8 cellular contexts compared by ENCODE assay signal in the genomic region with DNA sequence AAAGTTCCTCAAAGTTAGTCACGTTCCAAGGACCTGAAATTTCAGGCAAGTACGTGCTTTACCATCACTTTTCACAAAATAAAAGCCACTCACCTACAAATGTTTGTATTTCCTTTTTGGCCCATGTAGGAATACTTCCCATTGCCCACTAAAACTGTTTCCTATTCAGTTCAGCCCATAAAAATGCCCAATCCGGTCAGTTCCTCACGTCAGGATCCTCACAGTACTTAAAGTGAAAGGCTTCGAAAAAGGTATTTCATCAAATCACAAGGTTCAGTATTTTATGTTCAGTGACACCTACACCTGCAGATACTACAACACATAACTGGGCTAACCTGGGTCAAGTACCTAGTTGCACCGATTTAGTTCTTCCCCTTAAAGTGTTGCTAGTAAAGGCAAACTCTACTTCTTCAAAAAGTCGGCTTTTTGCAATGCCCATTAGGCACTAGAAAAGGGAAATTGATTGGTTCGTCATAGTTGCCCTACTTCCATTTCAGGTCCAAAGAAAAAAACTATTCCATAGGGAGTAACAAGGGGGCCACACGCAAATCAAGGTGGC. TPM values are rescaled to one million over a fixed set of nuclear protein-coding genes. Genes with fewer than 3 reads are reported as not detected.
DNase-seq lines count a peak whose midpoint lies in the region; ATAC-seq and TF ChIP-seq lines count a peak whose summit lies in the region.

No MANE protein-coding gene starts in this region.

- peak overlapping the region; percentile 92 for H3K27ac Mint-ChIP-seq in activated naive CD8-positive, alpha-beta T cell treated with anti-CD3 and anti-CD28 coated beads, Interleukin-2, amount 10 ng/mL, durations not matched to agents 7 days and 5 days

- peak overlapping the region; percentile 95 for H3K4me3 Mint-ChIP-seq in activated naive CD8-positive, alpha-beta T cell treated with anti-CD3 and anti-CD28 coated beads, Interleukin-2, amount 10 ng/mL, durations not matched to agents 7 days and 5 days

- H3K9me3 ChIP-seq in ES-I3 (ENCODE audit: control insufficient read depth, insufficient read depth, low read length) (no peaks in the 10 kb centered on the region), MM.1S (replicated peaks; ENCODE audit: insufficient read depth, low read length) (no peaks in the 10 kb centered on the region)

- H4K20me1 ChIP-seq in MM.1S (ENCODE audit: insufficient read depth, low read length) = 0 out of 2 replicates have a peak, but pooled peaks cover 4% of the 10 kb centered on the region

- H3K4me2 ChIP-seq in MM.1S (ENCODE audit: low read depth, low read length) = peak overlapping the region; percentile 84

- H3K79me2 ChIP-seq in MM.1S (ENCODE audit: low read length) = peaks cover 58% of the 10 kb centered on the region

- H3K9ac ChIP-seq in ES-I3 (ENCODE audit: low read depth, low read length) = peak overlapping the region; percentile 85
- peak overlapping the region; percentile 93; the same call in 1 of the 2 replicates for H3K9ac ChIP-seq in MM.1S (ENCODE audit: low read length)

- H3F3A ChIP-seq in MM.1S (ENCODE audit: insufficient read depth, low read length) = peaks cover 10% of the 10 kb centered on the region; the same call in 1 of the 2 replicates

- no peaks in the 10 kb centered on the region for H3K9me3 Mint-ChIP-seq in activated naive CD8-positive, alpha-beta T cell treated with anti-CD3 and anti-CD28 coated beads, Interleukin-2, amount 10 ng/mL, durations not matched to agents 7 days and 5 days

- no peaks in the 10 kb centered on the region for H3K27me3 ChIP-seq in MM.1S (replicated peaks; ENCODE audit: insufficient read depth, low read length)

- no peak for ATAC-seq in activated naive CD8-positive, alpha-beta T cell treated with anti-CD3 and anti-CD28 coated beads, Interleukin-2, amount 10 ng/mL, durations not matched to agents 7 days and 5 days (ENCODE audit: low read depth)

- POLR2A ChIA-PET in activated naive CD8-positive, alpha-beta T cell treated with anti-CD3 and anti-CD28 coated beads, Interleukin-2, amount 10 ng/mL, durations not matched to agents 7 days and 5 days (lab: Charles Lee) = interaction anchor here (1.0 kb wide), 1 partner anchor 13 kb away, joined by 3 read pairs; no protein-coding TSS in a partner anchor

- no peak for TF ChIP-seq CTCF in MM.1S (IDR thresholded peaks at IDR 0.05; ENCODE audit: low read length)

- H3K4me3 ChIP-seq in MM.1S (ENCODE audit: low read length) (peak overlapping the region; percentile 93), iPS-11a (ENCODE audit: low read depth, low read length) (peak overlapping the region; percentile 94), skin epidermis (peak overlapping the region; percentile 74 to 94 (median 91))

- DNase-seq in MM.1S = peak; percentile 15
- no peak for DNase-seq in activated naive CD8-positive, alpha-beta T cell treated with anti-CD3 and anti-CD28 coated beads, Interleukin-2, amount 10 ng/mL, durations not matched to agents 7 days and 5 days
- DNase-seq in NCI-H510A (lab: John Stamatoyannopoulos, UW) = no peak
- no peak for DNase-seq in head of caudate nucleus
- no peak for DNase-seq in activated CD4-positive, alpha-beta T cell treated with anti-CD3 and anti-CD28 coated beads, Interleukin-2, amount 50 U/mL, for 1 hour

- peaks cover 3% of the 10 kb centered on the region for H3K27me3 Mint-ChIP-seq in activated naive CD8-positive, alpha-beta T cell treated with anti-CD3 and anti-CD28 coated beads, Interleukin-2, amount 10 ng/mL, durations not matched to agents 7 days and 5 days

- H3K4me1 Mint-ChIP-seq in activated naive CD8-positive, alpha-beta T cell treated with anti-CD3 and anti-CD28 coated beads, Interleukin-2, amount 10 ng/mL, durations not matched to agents 7 days and 5 days = peaks cover 47% of the 10 kb centered on the region

- H3K36me3 Mint-ChIP-seq in activated naive CD8-positive, alpha-beta T cell treated with anti-CD3 and anti-CD28 coated beads, Interleukin-2, amount 10 ng/mL, durations not matched to agents 7 days and 5 days = peaks cover 13% of the 10 kb centered on the region

- H2AFZ ChIP-seq in MM.1S (ENCODE audit: low read length) = peak overlapping the region; percentile 92

- H3K36me3 ChIP-seq in ES-I3 (ENCODE audit: insufficient read depth, low read length) (no peaks in the 10 kb centered on the region), MM.1S (replicated peaks; ENCODE audit: insufficient read depth, low read length) (no peaks in the 10 kb centered on the region)

- intact Hi-C loops in head of caudate nucleus (cut with DNase I) = no loop called here

- no peaks in the 10 kb centered on the region for H3K9me2 ChIP-seq in MM.1S (replicated peaks; ENCODE audit: insufficient read depth, low read length)

- H3K27ac ChIP-seq in MM.1S (ENCODE audit: low read length) (peak overlapping the region; percentile 73; the same call in 1 of the 2 replicates), skin epidermis (peak overlapping the region in 20 of 21 experiments; percentile 83 to 100 (median 98))

- H3K4me1 ChIP-seq in ES-I3 (ENCODE audit: insufficient read depth, low read length) (no peaks in the 10 kb centered on the region; the same call in 1 of the 2 replicates), MM.1S (ENCODE audit: low read length) (peaks cover 14% of the 10 kb centered on the region; the same call in 1 of the 2 replicates)

RNA-seq across cellular contexts. Expression of gene SNX13, which starts 1.1 kb away (rescaled TPM):
- 10 to 100 TPM; 29.3 to 35.1 TPM for total RNA-seq in activated naive CD8-positive, alpha-beta T cell treated with anti-CD3 and anti-CD28 coated beads, Interleukin-2, amount 10 ng/mL, durations not matched to agents 7 days and 5 days
